ENCODE assay signal across 11 cellular contexts in the genomic region with DNA sequence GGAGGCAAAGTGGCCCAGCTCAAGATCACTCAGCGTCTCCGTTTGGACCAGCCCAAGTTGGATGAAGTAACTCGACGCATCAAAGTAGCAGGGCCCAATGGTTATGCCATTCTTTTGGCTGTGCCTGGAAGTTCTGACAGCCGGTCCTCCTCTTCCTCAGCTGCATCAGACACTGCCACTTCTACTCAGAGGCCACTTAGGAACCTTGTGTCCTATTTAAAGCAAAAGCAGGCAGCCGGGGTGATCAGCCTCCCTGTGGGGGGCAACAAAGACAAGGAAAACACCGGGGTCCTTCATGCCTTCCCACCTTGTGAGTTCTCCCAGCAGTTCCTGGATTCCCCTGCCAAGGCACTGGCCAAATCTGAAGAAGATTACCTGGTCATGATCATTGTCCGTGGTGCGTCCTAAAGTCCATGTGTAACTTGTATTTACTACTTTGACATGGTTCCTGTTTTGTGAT. TPM values are rescaled to one million over a fixed set of nuclear protein-coding genes. Genes with fewer than 3 reads are reported as not detected.
A peak's percentile ranks its signal among the peaks of the same experiment; 100 is the strongest.
DNase-seq lines count a peak whose midpoint lies in the region; ATAC-seq, FAIRE-seq and TF ChIP-seq lines count a peak whose summit lies in the region.
"Had no signal": no experiment of that assay in that cellular context is flagged by ENCODE, and none has a peak within 500 bp of the region (broad histone marks: within the 10 kb centered on the region; RNA-seq: fewer than 3 reads in every experiment).

No MANE protein-coding gene starts in this region.

- DNase-seq in CD14-positive monocyte (ENCODE audit: low spot score) (no peak), HL-60 (ENCODE audit: low read depth in 1 of 2, low spot score in 1 of 2) (no peak), bronchial epithelial cell (ENCODE audit: low read depth) (no peak), inferior parietal cortex (ENCODE audit: extremely low spot score) (no peak), NCI-H345 (lab: John Stamatoyannopoulos, UW) (no peak)
- DNase-seq: NCI-H2029 had no signal

- no peak overlapping the region for H3K4me3 Mint-ChIP-seq in CD14-positive monocyte
- H3K4me3 Mint-ChIP-seq: activated naive CD8-positive, alpha-beta T cell had no signal

- peaks cover 61% of the 10 kb centered on the region for H3K4me1 Mint-ChIP-seq in CD14-positive monocyte

- H3K9me3 Mint-ChIP-seq in CD14-positive monocyte = peaks cover 0 to 3% (median 0%) of the 10 kb centered on the region in 7 donors
- H3K9me3 Mint-ChIP-seq: stimulated activated memory B cell treated with anti-CD40 and anti-IgM and Interleukin-4, amounts not matched to agents 10 μg/mL and 1 μg/mL and 100 μg/mL, for 72 hours had no signal

- H3K27ac ChIP-seq in HL-60 (replicated peaks) = no peak overlapping the region
- H3K27ac ChIP-seq in muscle layer of duodenum (ENCODE audit: low read length) = no peak overlapping the region

- no peaks in the 10 kb centered on the region for H3K9me3 ChIP-seq in muscle layer of duodenum (ENCODE audit: control insufficient read depth in 1 of 2, low read length in 2 of 2)

- H3K27ac Mint-ChIP-seq in CD14-positive monocyte = peak overlapping the region in 6 of 7 donors; percentile 19 to 76 (median 50)
- H3K27ac Mint-ChIP-seq: activated naive CD8-positive, alpha-beta T cell; stimulated activated memory B cell treated with anti-CD40 and anti-IgM and Interleukin-4, amounts not matched to agents 10 μg/mL and 1 μg/mL and 100 μg/mL, for 72 hours had no signal

- H3K27me3 ChIP-seq in HL-60 (ENCODE audit: insufficient read depth, poor library complexity, severe bottlenecking) (no peaks in the 10 kb centered on the region), bronchial epithelial cell (ENCODE audit: control insufficient read depth, insufficient read depth, low read length) (no peaks in the 10 kb centered on the region), muscle layer of duodenum (ENCODE audit: low read depth, low read length) (no peaks in the 10 kb centered on the region)

- H3K4me1 ChIP-seq in muscle layer of duodenum (ENCODE audit: control insufficient read depth in 1 of 2, insufficient read depth in 2 of 2, low read length in 2 of 2) = peaks cover 34 to 61% of the 10 kb centered on the region in 2 donors

- ATAC-seq in GM21447 (IDR thresholded peaks at IDR 0.05; ENCODE audit: unreplicated experiment) (no peak), HG03097 (IDR thresholded peaks at IDR 0.05; ENCODE audit: low FRiP score, unreplicated experiment) (no peak)
- ATAC-seq: stimulated activated memory B cell treated with anti-CD40 and anti-IgM and Interleukin-4, amounts not matched to agents 10 μg/mL and 1 μg/mL and 100 μg/mL, for 72 hours had no signal

- peaks cover 47 to 51% of the 10 kb centered on the region in 2 donors for H3K36me3 Mint-ChIP-seq in CD14-positive monocyte

- H3K4me3 ChIP-seq in HL-60 (replicated peaks; ENCODE audit: insufficient read depth, low read length) = peak overlapping the region; percentile 93
- H3K4me3 ChIP-seq in bronchial epithelial cell (ENCODE audit: low read depth, low read length) = peak overlapping the region; percentile 11
- H3K4me3 ChIP-seq in muscle layer of duodenum (ENCODE audit: low read depth in 1 of 2, low read length in 2 of 2) = peak overlapping the region; percentile 95 to 96

- H3K36me3 ChIP-seq in bronchial epithelial cell (ENCODE audit: control insufficient read depth, insufficient read depth, low read length) (peaks cover 17% of the 10 kb centered on the region), muscle layer of duodenum (ENCODE audit: control insufficient read depth in 1 of 2, insufficient read depth in 2 of 2, low read length in 2 of 2) (peaks cover 29 to 32% of the 10 kb centered on the region in 2 donors)

- intact Hi-C loops in CD14-positive monocyte (cut with micrococcal nuclease) = loop anchor here in 1 of 2 donors (2.0 kb wide), 1 partner anchor 65 kb away; a partner anchor contains a TSS

- TF ChIP-seq CTCF in CD14-positive monocyte (IDR thresholded peaks at IDR 0.05) (no peak), HL-60 (IDR thresholded peaks at IDR 0.05; ENCODE audit: insufficient read depth, low read length) (no peak), bronchial epithelial cell (IDR thresholded peaks at IDR 0.05; ENCODE audit: insufficient read depth, low read length, severe bottlenecking) (no peak)

- no peak for FAIRE-seq in bronchial epithelial cell (lab: Jason Lieb, UNC)

- H3K27me3 Mint-ChIP-seq in CD14-positive monocyte (ENCODE audit: low read depth in 3 of 3) = peaks cover 0 to 1% (median 0%) of the 10 kb centered on the region in 3 donors
- H3K27me3 Mint-ChIP-seq: activated naive CD8-positive, alpha-beta T cell; stimulated activated memory B cell treated with anti-CD40 and anti-IgM and Interleukin-4, amounts not matched to agents 10 μg/mL and 1 μg/mL and 100 μg/mL, for 72 hours had no signal

RNA-seq across cellular contexts. Expression of a gene that starts 2.7 kb away (rescaled TPM):
- 1 to 10 TPM; 6.7 to 7.5 TPM for polyA plus RNA-seq in CD14-positive monocyte
- total RNA-seq in bronchial epithelial cell = 33.4 and 37.1 TPM in 2 replicates

RNA-seq across cellular contexts. Expression of a gene that starts 48.9 kb away (rescaled TPM):
- under 1 TPM; 0.25 to 0.26 TPM for polyA plus RNA-seq in CD14-positive monocyte
- total RNA-seq in bronchial epithelial cell = 34.2 and 101 TPM in 2 replicates

Comparison
In these comparisons a context has a peak if more than half of its experiments do, and no peak if none do; other contexts are left out.
1. H3K4me3 ChIP-seq: peak in every context shown above with its lines; median percentile 96 in muscle layer of duodenum; 93 in HL-60; 11 in bronchial epithelial cell.